14 cellular contexts compared by ENCODE assay signal in the genomic region with DNA sequence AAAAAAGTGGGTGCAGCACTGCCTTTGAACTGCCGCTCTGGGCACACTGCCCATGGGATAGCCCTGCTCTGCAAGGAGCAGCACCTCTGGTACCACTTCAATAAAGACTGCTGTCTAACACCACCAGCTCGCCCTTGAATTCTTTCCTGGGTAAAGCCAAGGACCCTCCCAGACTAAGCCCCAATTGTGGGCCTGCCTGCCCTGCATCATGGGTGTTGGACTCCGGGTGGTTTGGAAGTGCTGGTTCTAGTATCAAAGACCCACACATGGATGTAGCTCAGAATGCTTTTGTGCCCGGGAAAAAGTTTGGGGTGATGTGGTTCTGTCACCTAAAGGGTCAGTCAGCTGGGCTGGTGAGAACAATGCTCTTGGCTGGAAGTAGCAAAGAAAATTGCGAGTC.
"Had no signal": no experiment of that assay in that cellular context is flagged by ENCODE, and none has a peak within 500 bp of the region (broad histone marks: within the 10 kb centered on the region; RNA-seq: fewer than 3 reads in every experiment).

No MANE protein-coding gene starts in this region.

- ATAC-seq: body of pancreas, gastrocnemius medialis, heart left ventricle, left ventricle myocardium superior had no signal

- H3K36me3 Mint-ChIP-seq: naive B cell, type B pancreatic cell had no signal

- H3K27ac Mint-ChIP-seq: activated CD4-positive, alpha-beta T cell treated with anti-CD3 and anti-CD28 coated beads, Interleukin-2, amount 10 ng/mL, durations not matched to agents 24 days and 14 days; activated naive CD4-positive, alpha-beta T cell treated with anti-CD3 and anti-CD28 coated beads for 36 hours; naive B cell; stimulated activated naive CD8-positive, alpha-beta T cell treated with anti-CD3 and anti-CD28 coated beads, Interleukin-15, Interleukin-2, amounts not matched to agents 100 ng/mL and 50 ng/mL, for 24 hours; T-helper 1 cell treated with Interleukin-12 subunit alpha and Interleukin-12 subunit beta and Interleukin-4 antibody, amounts not matched to agents 30 μg/mL and 1 μg/mL, for 36 hours; type B pancreatic cell had no signal

- H3K4me3 Mint-ChIP-seq: activated CD4-positive, alpha-beta T cell treated with anti-CD3 and anti-CD28 coated beads, Interleukin-2, amount 10 ng/mL, durations not matched to agents 24 days and 14 days; activated naive CD4-positive, alpha-beta T cell treated with anti-CD3 and anti-CD28 coated beads for 36 hours; naive B cell; stimulated activated naive CD8-positive, alpha-beta T cell treated with anti-CD3 and anti-CD28 coated beads, Interleukin-15, Interleukin-2, amounts not matched to agents 100 ng/mL and 50 ng/mL, for 24 hours; T-helper 1 cell treated with Interleukin-12 subunit alpha and Interleukin-12 subunit beta and Interleukin-4 antibody, amounts not matched to agents 30 μg/mL and 1 μg/mL, for 36 hours; type B pancreatic cell had no signal

- DNase-seq: activated CD4-positive, alpha-beta T cell treated with anti-CD3 and anti-CD28 coated beads, Interleukin-2, amount 10 ng/mL, durations not matched to agents 24 days and 14 days; activated naive CD4-positive, alpha-beta T cell treated with anti-CD3 and anti-CD28 coated beads for 36 hours; activated T-cell treated with anti-CD3 and anti-CD28 coated beads for 4 hours; caudate nucleus; gastrocnemius medialis; left ventricle myocardium superior; naive B cell; SJCRH30; stimulated activated CD4-positive, alpha-beta T cell treated with anti-CD3 and anti-CD28 coated beads, Interleukin-2, amount 100 ng/mL, for 24 hours had no signal

- H3K4me1 Mint-ChIP-seq: activated CD4-positive, alpha-beta T cell treated with anti-CD3 and anti-CD28 coated beads, Interleukin-2, amount 10 ng/mL, durations not matched to agents 24 days and 14 days; naive B cell had no signal

- H3K27me3 Mint-ChIP-seq: activated CD4-positive, alpha-beta T cell treated with anti-CD3 and anti-CD28 coated beads, Interleukin-2, amount 10 ng/mL, durations not matched to agents 24 days and 14 days; stimulated activated naive CD8-positive, alpha-beta T cell treated with anti-CD3 and anti-CD28 coated beads, Interleukin-15, Interleukin-2, amounts not matched to agents 100 ng/mL and 50 ng/mL, for 24 hours; type B pancreatic cell had no signal

- H3K9me3 Mint-ChIP-seq: activated CD4-positive, alpha-beta T cell treated with anti-CD3 and anti-CD28 coated beads, Interleukin-2, amount 10 ng/mL, durations not matched to agents 24 days and 14 days; activated naive CD4-positive, alpha-beta T cell treated with anti-CD3 and anti-CD28 coated beads for 36 hours; naive B cell; stimulated activated naive CD8-positive, alpha-beta T cell treated with anti-CD3 and anti-CD28 coated beads, Interleukin-15, Interleukin-2, amounts not matched to agents 100 ng/mL and 50 ng/mL, for 24 hours; T-helper 1 cell treated with Interleukin-12 subunit alpha and Interleukin-12 subunit beta and Interleukin-4 antibody, amounts not matched to agents 30 μg/mL and 1 μg/mL, for 36 hours had no signal
